Comparison of ENCODE assay signal across 8 cellular contexts in the genomic region with DNA sequence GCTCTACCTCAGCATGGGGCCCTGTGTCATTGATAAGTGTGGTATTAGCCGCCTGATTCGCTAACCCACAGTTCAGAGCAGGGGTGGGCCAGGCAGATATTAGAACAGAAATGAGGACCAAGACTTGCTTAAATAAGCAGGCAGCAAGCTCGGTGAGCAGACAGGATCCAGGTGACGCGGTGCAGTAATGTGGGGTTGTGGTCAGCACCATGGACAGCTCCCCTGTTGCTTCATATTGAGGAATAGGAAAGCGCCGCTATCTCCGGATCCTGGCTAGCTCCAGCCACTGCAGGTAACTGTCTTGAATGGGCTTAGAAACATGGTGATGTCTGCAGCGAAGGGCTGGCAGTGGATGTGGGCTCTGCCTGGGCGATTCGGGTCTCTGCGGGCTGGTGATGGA. TPM values are rescaled to one million over a fixed set of nuclear protein-coding genes. Genes with fewer than 3 reads are reported as not detected.
DNase-seq lines count a peak whose midpoint lies in the region; ATAC-seq and TF ChIP-seq lines count a peak whose summit lies in the region.

No MANE protein-coding gene starts in this region.

- H2AFZ ChIP-seq in neural cell (ENCODE audit: low read depth, low read length), result no peak overlapping the region

- no peak overlapping the region for H3K27ac ChIP-seq in A673 (ENCODE audit: low read depth, low read length, poor library complexity, severe bottlenecking)
- H3K27ac ChIP-seq in neural cell (ENCODE audit: low read length), result no peak overlapping the region

- intact Hi-C loops in A673 (cut with micrococcal nuclease; ENCODE audit: unreplicated experiment), result no loop called here

- POLR2A ChIA-PET in A673 (lab: Charles Lee; ENCODE audit: low non-redundant PET), result no interaction called here

- H3K27me3 ChIP-seq in A673 (replicated peaks; ENCODE audit: insufficient read depth, low read depth, low read length, poor library complexity), result no peaks in the 10 kb centered on the region
- H3K27me3 ChIP-seq in neural cell (ENCODE audit: insufficient read depth, low read depth, low read length), result peaks cover 29% of the 10 kb centered on the region

- no peak overlapping the region for H3K4me2 ChIP-seq in neural cell (ENCODE audit: low read length)

- no peak overlapping the region for H3K4me3 ChIP-seq in A673 (ENCODE audit: low read depth, low read length, poor library complexity, severe bottlenecking)
- H3K4me3 ChIP-seq in neural cell (ENCODE audit: low read length), result no peak overlapping the region

- no peak for TF ChIP-seq POLR2A in erythroblast (IDR thresholded peaks at IDR 0.05; ENCODE audit: low read length)

- H3K27me3 Mint-ChIP-seq in HFFc6 (ENCODE audit: insufficient read depth), result peaks cover 12% of the 10 kb centered on the region; the same call in 1 of the 2 replicates

- TF ChIP-seq CTCF in A673 (conservative IDR thresholded peaks at IDR 0.05; ENCODE audit: low read depth, low read length), result no peak
- no peak for TF ChIP-seq CTCF in HFFc6 (IDR thresholded peaks at IDR 0.05)
- TF ChIP-seq CTCF in neural cell (IDR thresholded peaks at IDR 0.05; ENCODE audit: poor library complexity, severe bottlenecking), result no peak

- peak; percentile 53 for DNase-seq in A673 (ENCODE audit: low spot score)
- peak; percentile 43 for DNase-seq in HFFc6
- DNase-seq in activated CD4-positive, alpha-beta T cell treated with anti-CD3 and anti-CD28 coated beads for 48 hours, result peak; percentile 61
- peak; percentile 49 to 68 for DNase-seq in erythroblast (lab: John Stamatoyannopoulos, UW)

- H3K36me3 Mint-ChIP-seq in HFFc6 (ENCODE audit: low read depth), result no peaks in the 10 kb centered on the region

- no peaks in the 10 kb centered on the region for H3K4me1 ChIP-seq in A673 (ENCODE audit: insufficient read depth, low read length, poor library complexity, severe bottlenecking)

- H3K4me1 Mint-ChIP-seq in HFFc6 (ENCODE audit: low read depth), result no peaks in the 10 kb centered on the region

- H3K4me3 Mint-ChIP-seq in HFFc6, result no peak overlapping the region

- H3K9me3 Mint-ChIP-seq in HFFc6, result no peaks in the 10 kb centered on the region; the same call in 1 of the 2 replicates

- no peak for TF ChIP-seq EP300 in neural cell (conservative IDR thresholded peaks at IDR 0.05; ENCODE audit: poor library complexity, severe bottlenecking)

- H3K9me3 ChIP-seq in A673 (ENCODE audit: low read depth, low read length, poor library complexity, severe bottlenecking) (no peaks in the 10 kb centered on the region), neural cell (ENCODE audit: low read length) (no peaks in the 10 kb centered on the region)

- no peak overlapping the region for H3K9ac ChIP-seq in neural cell (ENCODE audit: low read length)

- no peaks in the 10 kb centered on the region for H3K36me3 ChIP-seq in A673 (ENCODE audit: insufficient read depth, low read length, poor library complexity, severe bottlenecking)
- H3K36me3 ChIP-seq in neural cell (ENCODE audit: insufficient read depth, low read length), result no peaks in the 10 kb centered on the region

- no peak overlapping the region for H3K27ac Mint-ChIP-seq in HFFc6

- no peak for ATAC-seq in GM18861 (IDR thresholded peaks at IDR 0.05; ENCODE audit: unreplicated experiment)
- no peak for ATAC-seq in HG02759 (IDR thresholded peaks at IDR 0.05; ENCODE audit: unreplicated experiment)
- no peak for ATAC-seq in HG02884 (IDR thresholded peaks at IDR 0.05; ENCODE audit: unreplicated experiment)

- CTCF ChIA-PET in A673 (lab: Charles Lee), result no interaction called here

- no TSS peak for BruUV-seq in A673 (replicated peaks; lab: Mats Ljungman, UMichigan)

- no peaks in the 10 kb centered on the region for H4K20me1 ChIP-seq in neural cell (ENCODE audit: insufficient read depth)

- no peak for TF ChIP-seq RAD21 in neural cell (conservative IDR thresholded peaks at IDR 0.05)

- no peaks in the 10 kb centered on the region for H3F3A ChIP-seq in neural cell (ENCODE audit: insufficient read depth, low read length, poor library complexity, severe bottlenecking)

- H3K79me2 ChIP-seq in neural cell (replicated peaks; ENCODE audit: insufficient read depth, low read length), result no peaks in the 10 kb centered on the region

- no peaks in the 10 kb centered on the region for H3K9me2 ChIP-seq in neural cell (ENCODE audit: insufficient read depth, low read length)

TF ChIP-seq in neural cell, 6 proteins besides CTCF, POLR2A, EP300 and RAD21:
- no peak for TF ChIP-seq POLR2AphosphoS5 (IDR thresholded peaks at IDR 0.05)
- peak; percentile 90 for TF ChIP-seq REST (IDR thresholded peaks at IDR 0.05; ENCODE audit: borderline replicate concordance)
TF ChIP-seq in neural cell: peak in this region for 1.

RNA-seq across cellular contexts. Expression of gene GPR26, which starts 51.3 kb away (rescaled TPM):
- not detected in 2 replicates for total RNA-seq in A673 (2021)
- total RNA-seq in HFFc6 (2021; fragmentation: NEBNext Ultra II Directional; extraction: Animal tissue kit (Norgen Biotek cat#: 25700)), result not detected
- 8.0 and 8.1 TPM in 2 replicates for polyA plus RNA-seq in neural cell
- 21.5 and 23.6 TPM in 2 replicates for polyA minus RNA-seq in neural cell
